ENCODE assay signal across 1 cellular context in genomic region chr9:125706661-125707539, GRCh38.
TF ChIP-seq lines count a peak whose summit lies in the region.

MAPKAP1 (minus strand) TSS chr9:125707208; CDS start chr9:125672574, 34,634 bp downstream.

TF ChIP-seq in K562, 482 proteins besides CTCF, POLR2A, EP300 and RAD21 (continued from another document and continues in another):
- TF ChIP-seq ZBTB40 (IDR thresholded peaks at IDR 0.05) (peak; percentile 98), ZBTB40 (CRISPR knock-in tag; IDR thresholded peaks at IDR 0.05) (no peak), GABPA (tag; conservative IDR thresholded peaks at IDR 0.05; ENCODE audit: low read depth) (peak; percentile 99), ZNF780A (CRISPR knock-in tag; IDR thresholded peaks at IDR 0.05) (no peak), NUFIP1 (IDR thresholded peaks at IDR 0.05; ENCODE audit: partially characterized antibody) (no peak), CBX8 (IDR thresholded peaks at IDR 0.05; ENCODE audit: borderline replicate concordance, extremely low read depth, low read depth, low read length, poor library complexity, severe bottlenecking) (no peak), BMI1 (IDR thresholded peaks at IDR 0.05; ENCODE audit: low read length) (no peak), RBM25 (IDR thresholded peaks at IDR 0.05; ENCODE audit: low read depth, low read length, severe bottlenecking) (peak; percentile 29), XRCC5 (IDR thresholded peaks at IDR 0.05; ENCODE audit: low read depth, low read length) (0 out of 2 replicates have a peak, but pooled peaks have one; percentile 21), ZNF23 (CRISPR knock-in tag; IDR thresholded peaks at IDR 0.05) (no peak), HLTF (IDR thresholded peaks at IDR 0.05) (peak; percentile 49; the same call in 1 of the 2 replicates), MNT (conservative IDR thresholded peaks at IDR 0.05) (peak; percentile 77 to 83; a peak in 3 of 4 replicates), ZNF766 (CRISPR knock-in tag; conservative IDR thresholded peaks at IDR 0.05) (0 out of 2 replicates have a peak, but pooled peaks have one; percentile 42), NR0B1 (IDR thresholded peaks at IDR 0.05; ENCODE audit: partially characterized antibody) (no peak), NRF1 (conservative IDR thresholded peaks at IDR 0.05 in 1 of 2, IDR thresholded peaks at IDR 0.05 in 1 of 2) (peak; percentile 99), NONO (IDR thresholded peaks at IDR 0.05; ENCODE audit: low read depth in 2 of 2, low read length in 1 of 2) (peak; percentile 26 to 89; a peak in 2 of 4 replicates), SMAD4 (CRISPR knock-in tag; conservative IDR thresholded peaks at IDR 0.05) (peak; percentile 29; the same call in 1 of the 2 replicates), ZNF57 (CRISPR knock-in tag; IDR thresholded peaks at IDR 0.05) (no peak), SMARCE1 (IDR thresholded peaks at IDR 0.05) (0 out of 2 replicates have a peak, but pooled peaks have one; percentile 8), RUNX1 (IDR thresholded peaks at IDR 0.05; ENCODE audit: low read depth) (no peak), KLF16 (IDR thresholded peaks at IDR 0.05) (no peak), ZNF354B (CRISPR knock-in tag; IDR thresholded peaks at IDR 0.05) (no peak), ZNF12 (CRISPR knock-in tag; IDR thresholded peaks at IDR 0.05) (no peak), ZNF316 (IDR thresholded peaks at IDR 0.05) (0 out of 2 replicates have a peak, but pooled peaks have one; percentile 1), DIDO1 (tag; IDR thresholded peaks at IDR 0.05; ENCODE audit: low read depth) (peak; percentile 71; the same call in 1 of the 2 replicates), ASH1L (IDR thresholded peaks at IDR 0.05; ENCODE audit: borderline replicate concordance, low read depth, partially characterized antibody) (no peak), TRIM24 (IDR thresholded peaks at IDR 0.05) (0 out of 4 replicates have a peak, but pooled peaks of 1 of the 2 experiments have one; percentile 19), CREBBP (IDR thresholded peaks at IDR 0.05; ENCODE audit: low read depth, low read length) (no peak), SRSF1 (IDR thresholded peaks at IDR 0.05; ENCODE audit: low read depth, low read length) (no peak), BDP1 (IDR thresholded peaks at IDR 0.05; ENCODE audit: insufficient read depth, insufficient read length) (no peak), CEBPG (CRISPR knock-in tag; IDR thresholded peaks at IDR 0.05) (no peak), CEBPG (tag; conservative IDR thresholded peaks at IDR 0.05 in 1 of 2, IDR thresholded peaks at IDR 0.05 in 1 of 2) (no peak), ZBTB8A (IDR thresholded peaks at IDR 0.05; ENCODE audit: partially characterized antibody) (no peak), POU5F1 (IDR thresholded peaks at IDR 0.05; ENCODE audit: borderline replicate concordance, low read depth, low read length, partially characterized antibody) (peak; percentile 29), ZNF76 (CRISPR knock-in tag; IDR thresholded peaks at IDR 0.05; ENCODE audit: borderline replicate concordance) (no peak), LARP7 (IDR thresholded peaks at IDR 0.05) (no peak), TGIF2 (CRISPR knock-in tag; IDR thresholded peaks at IDR 0.05) (no peak), SREBF1 (IDR thresholded peaks at IDR 0.05; ENCODE audit: borderline replicate concordance, low read depth, low read length) (no peak), RBBP5 (IDR thresholded peaks at IDR 0.05; ENCODE audit: borderline replicate concordance, insufficient read depth, low read length, poor library complexity, severe bottlenecking) (peak; percentile 93), HNRNPLL (IDR thresholded peaks at IDR 0.05; ENCODE audit: low read depth, low read length, poor library complexity, severe bottlenecking) (peak; percentile 74), ZNF24 (IDR thresholded peaks at IDR 0.05) (no peak), NFXL1 (CRISPR knock-in tag; IDR thresholded peaks at IDR 0.05) (no peak), ZFP91 (CRISPR knock-in tag; IDR thresholded peaks at IDR 0.05) (no peak), ZNF696 (CRISPR knock-in tag; conservative IDR thresholded peaks at IDR 0.05) (no peak), ARID1B (IDR thresholded peaks at IDR 0.05) (no peak), POLR2H (tag; IDR thresholded peaks at IDR 0.05; ENCODE audit: low read depth) (peak; percentile 79), TFE3 (CRISPR knock-in tag; IDR thresholded peaks at IDR 0.05) (no peak), ETV6 (IDR thresholded peaks at IDR 0.05; ENCODE audit: borderline replicate concordance in 1 of 2, low read depth in 2 of 2, low read length in 1 of 2) (no peak), ETV6 (CRISPR knock-in tag; IDR thresholded peaks at IDR 0.05; ENCODE audit: borderline replicate concordance) (no peak), DPF2 (IDR thresholded peaks at IDR 0.05) (no peak; the same call in 1 of the 2 replicates)
- TF ChIP-seq, protein P1, sequence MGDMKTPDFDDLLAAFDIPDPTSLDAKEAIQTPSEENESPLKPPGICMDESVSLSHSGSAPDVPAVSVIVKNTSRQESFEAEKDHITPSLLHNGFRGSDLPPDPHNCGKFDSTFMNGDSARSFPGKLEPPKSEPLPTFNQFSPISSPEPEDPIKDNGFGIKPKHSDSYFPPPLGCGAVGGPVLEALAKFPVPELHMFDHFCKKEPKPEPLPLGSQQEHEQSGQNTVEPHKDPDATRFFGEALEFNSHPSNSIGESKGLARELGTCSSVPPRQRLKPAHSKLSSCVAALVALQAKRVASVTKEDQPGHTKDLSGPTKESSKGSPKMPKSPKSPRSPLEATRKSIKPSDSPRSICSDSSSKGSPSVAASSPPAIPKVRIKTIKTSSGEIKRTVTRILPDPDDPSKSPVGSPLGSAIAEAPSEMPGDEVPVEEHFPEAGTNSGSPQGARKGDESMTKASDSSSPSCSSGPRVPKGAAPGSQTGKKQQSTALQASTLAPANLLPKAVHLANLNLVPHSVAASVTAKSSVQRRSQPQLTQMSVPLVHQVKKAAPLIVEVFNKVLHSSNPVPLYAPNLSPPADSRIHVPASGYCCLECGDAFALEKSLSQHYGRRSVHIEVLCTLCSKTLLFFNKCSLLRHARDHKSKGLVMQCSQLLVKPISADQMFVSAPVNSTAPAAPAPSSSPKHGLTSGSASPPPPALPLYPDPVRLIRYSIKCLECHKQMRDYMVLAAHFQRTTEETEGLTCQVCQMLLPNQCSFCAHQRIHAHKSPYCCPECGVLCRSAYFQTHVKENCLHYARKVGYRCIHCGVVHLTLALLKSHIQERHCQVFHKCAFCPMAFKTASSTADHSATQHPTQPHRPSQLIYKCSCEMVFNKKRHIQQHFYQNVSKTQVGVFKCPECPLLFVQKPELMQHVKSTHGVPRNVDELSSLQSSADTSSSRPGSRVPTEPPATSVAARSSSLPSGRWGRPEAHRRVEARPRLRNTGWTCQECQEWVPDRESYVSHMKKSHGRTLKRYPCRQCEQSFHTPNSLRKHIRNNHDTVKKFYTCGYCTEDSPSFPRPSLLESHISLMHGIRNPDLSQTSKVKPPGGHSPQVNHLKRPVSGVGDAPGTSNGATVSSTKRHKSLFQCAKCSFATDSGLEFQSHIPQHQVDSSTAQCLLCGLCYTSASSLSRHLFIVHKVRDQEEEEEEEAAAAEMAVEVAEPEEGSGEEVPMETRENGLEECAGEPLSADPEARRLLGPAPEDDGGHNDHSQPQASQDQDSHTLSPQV (IDR thresholded peaks at IDR 0.05): no peak
